Comparison of ENCODE assay signal across 1 cellular context in the genomic region with DNA sequence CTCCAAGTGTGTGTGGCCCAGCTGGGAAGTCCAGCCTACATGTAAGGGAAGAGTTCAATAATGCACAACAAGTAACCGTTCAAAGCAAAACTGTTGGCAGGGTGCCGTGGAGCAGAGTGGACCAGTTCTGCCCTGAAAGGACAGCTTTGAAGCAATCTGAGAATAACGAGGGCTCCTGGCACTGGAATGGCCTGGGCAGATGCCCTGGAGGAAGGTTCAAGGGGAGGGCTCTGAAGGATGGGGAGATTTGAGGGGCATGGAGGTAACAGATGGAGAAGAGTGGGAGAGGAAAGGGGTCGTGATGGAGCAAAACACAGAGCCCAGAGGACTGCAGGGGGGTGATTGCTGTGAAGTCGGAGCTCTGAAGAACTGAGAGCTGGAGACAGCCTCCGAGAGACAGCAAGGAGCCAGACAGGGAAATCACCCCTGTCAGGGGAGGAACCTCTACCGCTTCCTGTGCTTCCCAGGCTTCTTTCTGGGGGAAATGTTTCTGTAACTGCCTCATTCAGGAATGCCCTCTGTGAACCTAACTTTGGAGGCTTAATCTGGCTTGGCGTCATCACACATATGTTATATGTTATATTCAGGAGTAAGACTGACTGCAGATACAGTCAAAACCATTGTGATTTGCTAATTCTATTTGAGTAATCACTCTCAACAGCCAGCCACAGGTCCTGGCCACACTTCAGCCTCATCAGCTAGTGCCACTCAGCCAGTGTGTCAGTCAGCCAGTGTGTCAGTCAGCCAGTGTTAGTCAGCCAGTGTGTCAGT.
TF ChIP-seq lines count a peak whose summit lies in the region.

No MANE protein-coding gene starts in this region.

TF ChIP-seq in HepG2, 621 proteins besides CTCF, POLR2A, EP300 and RAD21:
- TF ChIP-seq, protein P1, sequence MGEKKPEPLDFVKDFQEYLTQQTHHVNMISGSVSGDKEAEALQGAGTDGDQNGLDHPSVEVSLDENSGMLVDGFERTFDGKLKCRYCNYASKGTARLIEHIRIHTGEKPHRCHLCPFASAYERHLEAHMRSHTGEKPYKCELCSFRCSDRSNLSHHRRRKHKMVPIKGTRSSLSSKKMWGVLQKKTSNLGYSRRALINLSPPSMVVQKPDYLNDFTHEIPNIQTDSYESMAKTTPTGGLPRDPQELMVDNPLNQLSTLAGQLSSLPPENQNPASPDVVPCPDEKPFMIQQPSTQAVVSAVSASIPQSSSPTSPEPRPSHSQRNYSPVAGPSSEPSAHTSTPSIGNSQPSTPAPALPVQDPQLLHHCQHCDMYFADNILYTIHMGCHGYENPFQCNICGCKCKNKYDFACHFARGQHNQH (CRISPR knock-in tag; IDR thresholded peaks at IDR 0.05), result peak; percentile 62; the same call in 1 of the 2 replicates
- TF ChIP-seq, protein P2, sequence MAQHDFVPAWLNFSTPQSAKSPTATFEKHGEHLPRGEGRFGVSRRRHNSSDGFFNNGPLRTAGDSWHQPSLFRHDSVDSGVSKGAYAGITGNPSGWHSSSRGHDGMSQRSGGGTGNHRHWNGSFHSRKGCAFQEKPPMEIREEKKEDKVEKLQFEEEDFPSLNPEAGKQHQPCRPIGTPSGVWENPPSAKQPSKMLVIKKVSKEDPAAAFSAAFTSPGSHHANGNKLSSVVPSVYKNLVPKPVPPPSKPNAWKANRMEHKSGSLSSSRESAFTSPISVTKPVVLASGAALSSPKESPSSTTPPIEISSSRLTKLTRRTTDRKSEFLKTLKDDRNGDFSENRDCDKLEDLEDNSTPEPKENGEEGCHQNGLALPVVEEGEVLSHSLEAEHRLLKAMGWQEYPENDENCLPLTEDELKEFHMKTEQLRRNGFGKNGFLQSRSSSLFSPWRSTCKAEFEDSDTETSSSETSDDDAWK (CRISPR knock-in tag; IDR thresholded peaks at IDR 0.05), result no peak
- no peak for TF ChIP-seq ZNF382 (CRISPR knock-in tag; IDR thresholded peaks at IDR 0.05; ENCODE audit: borderline replicate concordance)
- no peak for TF ChIP-seq ZNF788 (CRISPR knock-in tag; IDR thresholded peaks at IDR 0.05; ENCODE audit: borderline replicate concordance)
- TF ChIP-seq, protein P3, sequence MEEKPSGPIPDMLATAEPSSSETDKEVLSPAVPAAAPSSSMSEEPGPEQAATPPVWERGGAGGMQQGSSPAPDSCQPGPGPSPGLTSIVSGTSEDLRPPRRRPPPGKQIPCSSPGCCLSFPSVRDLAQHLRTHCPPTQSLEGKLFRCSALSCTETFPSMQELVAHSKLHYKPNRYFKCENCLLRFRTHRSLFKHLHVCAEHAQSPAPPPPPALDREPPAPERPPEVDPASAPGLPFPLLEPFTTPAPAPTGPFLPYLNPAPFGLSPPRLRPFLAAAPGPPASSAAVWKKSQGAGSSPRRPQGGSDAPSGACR (CRISPR knock-in tag; IDR thresholded peaks at IDR 0.05), result no peak
- TF ChIP-seq ZBTB21 (CRISPR knock-in tag; IDR thresholded peaks at IDR 0.05), result no peak
- TF ChIP-seq MTA3 (CRISPR knock-in tag; IDR thresholded peaks at IDR 0.05), result no peak
- TF ChIP-seq TARDBP (CRISPR knock-in tag; IDR thresholded peaks at IDR 0.05), result no peak
- TF ChIP-seq ZNF446 (CRISPR knock-in tag; IDR thresholded peaks at IDR 0.05), result no peak
- no peak for TF ChIP-seq ZFP36L1 (CRISPR knock-in tag; IDR thresholded peaks at IDR 0.05)
- TF ChIP-seq RFX1 (IDR thresholded peaks at IDR 0.05), result no peak
- TF ChIP-seq, protein P4, sequence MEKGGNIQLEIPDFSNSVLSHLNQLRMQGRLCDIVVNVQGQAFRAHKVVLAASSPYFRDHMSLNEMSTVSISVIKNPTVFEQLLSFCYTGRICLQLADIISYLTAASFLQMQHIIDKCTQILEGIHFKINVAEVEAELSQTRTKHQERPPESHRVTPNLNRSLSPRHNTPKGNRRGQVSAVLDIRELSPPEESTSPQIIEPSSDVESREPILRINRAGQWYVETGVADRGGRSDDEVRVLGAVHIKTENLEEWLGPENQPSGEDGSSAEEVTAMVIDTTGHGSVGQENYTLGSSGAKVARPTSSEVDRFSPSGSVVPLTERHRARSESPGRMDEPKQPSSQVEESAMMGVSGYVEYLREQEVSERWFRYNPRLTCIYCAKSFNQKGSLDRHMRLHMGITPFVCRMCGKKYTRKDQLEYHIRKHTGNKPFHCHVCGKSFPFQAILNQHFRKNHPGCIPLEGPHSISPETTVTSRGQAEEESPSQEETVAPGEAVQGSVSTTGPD (CRISPR knock-in tag; IDR thresholded peaks at IDR 0.05), result no peak
- TF ChIP-seq, protein P5, sequence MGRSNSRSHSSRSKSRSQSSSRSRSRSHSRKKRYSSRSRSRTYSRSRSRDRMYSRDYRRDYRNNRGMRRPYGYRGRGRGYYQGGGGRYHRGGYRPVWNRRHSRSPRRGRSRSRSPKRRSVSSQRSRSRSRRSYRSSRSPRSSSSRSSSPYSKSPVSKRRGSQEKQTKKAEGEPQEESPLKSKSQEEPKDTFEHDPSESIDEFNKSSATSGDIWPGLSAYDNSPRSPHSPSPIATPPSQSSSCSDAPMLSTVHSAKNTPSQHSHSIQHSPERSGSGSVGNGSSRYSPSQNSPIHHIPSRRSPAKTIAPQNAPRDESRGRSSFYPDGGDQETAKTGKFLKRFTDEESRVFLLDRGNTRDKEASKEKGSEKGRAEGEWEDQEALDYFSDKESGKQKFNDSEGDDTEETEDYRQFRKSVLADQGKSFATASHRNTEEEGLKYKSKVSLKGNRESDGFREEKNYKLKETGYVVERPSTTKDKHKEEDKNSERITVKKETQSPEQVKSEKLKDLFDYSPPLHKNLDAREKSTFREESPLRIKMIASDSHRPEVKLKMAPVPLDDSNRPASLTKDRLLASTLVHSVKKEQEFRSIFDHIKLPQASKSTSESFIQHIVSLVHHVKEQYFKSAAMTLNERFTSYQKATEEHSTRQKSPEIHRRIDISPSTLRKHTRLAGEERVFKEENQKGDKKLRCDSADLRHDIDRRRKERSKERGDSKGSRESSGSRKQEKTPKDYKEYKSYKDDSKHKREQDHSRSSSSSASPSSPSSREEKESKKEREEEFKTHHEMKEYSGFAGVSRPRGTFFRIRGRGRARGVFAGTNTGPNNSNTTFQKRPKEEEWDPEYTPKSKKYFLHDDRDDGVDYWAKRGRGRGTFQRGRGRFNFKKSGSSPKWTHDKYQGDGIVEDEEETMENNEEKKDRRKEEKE (IDR thresholded peaks at IDR 0.05), result no peak
- TF ChIP-seq DR1 (CRISPR knock-in tag; IDR thresholded peaks at IDR 0.05), result no peak
- no peak for TF ChIP-seq KAT7 (CRISPR knock-in tag; IDR thresholded peaks at IDR 0.05; ENCODE audit: borderline replicate concordance)
- TF ChIP-seq ZNF879 (CRISPR knock-in tag; IDR thresholded peaks at IDR 0.05), result no peak
- TF ChIP-seq FOXA1 (IDR thresholded peaks at IDR 0.05), result no peak
- no peak for TF ChIP-seq FOXA1 (CRISPR knock-in tag; IDR thresholded peaks at IDR 0.05)
- TF ChIP-seq ZNF431 (CRISPR knock-in tag; IDR thresholded peaks at IDR 0.05; ENCODE audit: borderline replicate concordance, low read depth), result 0 out of 2 replicates have a peak, but pooled peaks have one; percentile 23
